9 cellular contexts compared by ENCODE assay signal in genomic region chr10:101780818-101781654, GRCh38. TPM values are rescaled to one million over a fixed set of nuclear protein-coding genes. Genes with fewer than 3 reads are reported as not detected.
DNase-seq lines count a peak whose midpoint lies in the region; ATAC-seq and TF ChIP-seq lines count a peak whose summit lies in the region.
"Had no signal": no experiment of that assay in that cellular context is flagged by ENCODE, and none has a peak within 500 bp of the region (broad histone marks: within the 10 kb centered on the region; RNA-seq: fewer than 3 reads in every experiment).

No MANE protein-coding gene starts in this region.

- no peaks in the 10 kb centered on the region for H3K9me3 ChIP-seq in HCT116 (ENCODE audit: control insufficient read depth in 1 of 2, insufficient read depth in 1 of 2, low read depth in 1 of 2, low read length in 2 of 2)

- H3K4me1 Mint-ChIP-seq in natural killer cell: peaks cover 52 to 62% of the 10 kb centered on the region in 2 donors

- no peaks in the 10 kb centered on the region for H3K9me2 ChIP-seq in HCT116 (ENCODE audit: insufficient read depth)

- POLR2A ChIA-PET in HCT116 (lab: Charles Lee): interaction anchor here (0.6 to 1.6 kb wide), 2 partner anchors 124 to 178 kb away, joined by 3 to 10 read pairs; no protein-coding TSS in a partner anchor

- H3K79me2 ChIP-seq in HCT116 (ENCODE audit: insufficient read depth, low read length): peaks cover 47% of the 10 kb centered on the region

- ATAC-seq in HCT116 (peak; percentile 66), natural killer cell (peak; percentile 59 to 75 (median 66)), HG02970 (IDR thresholded peaks at IDR 0.05; ENCODE audit: low FRiP score, unreplicated experiment) (no peak)

- peaks cover 3% of the 10 kb centered on the region; the same call in 1 of the 2 replicates for H4K20me1 ChIP-seq in HCT116 (ENCODE audit: insufficient read depth)

- TF ChIP-seq RAD21 in HCT116 (IDR thresholded peaks at IDR 0.05; ENCODE audit: low read depth): no peak

- peak overlapping the region; percentile 94 for H3K4me2 ChIP-seq in HCT116 (ENCODE audit: low read length)

- peak overlapping the region; percentile 68 for H3K4me3 Mint-ChIP-seq in natural killer cell

- CTCF ChIA-PET in HCT116 (lab: Charles Lee): interaction anchor here (0.5 to 5.8 kb wide), 44 partner anchors 9 to 725 kb away, joined by 3 to 220 read pairs (median 4); partner anchors contain the start of genes DPCD, FBXL15, FBXW4 and OGA

- peak overlapping the region; percentile 66 for H3K27ac ChIP-seq in HCT116 (ENCODE audit: low read depth, low read length)

- no peaks in the 10 kb centered on the region for H3K27me3 ChIP-seq in HCT116 (ENCODE audit: insufficient read depth, low read length)

- H3K4me3 ChIP-seq in HCT116 (replicated peaks in 1 of 2; ENCODE audit: low read depth in 1 of 2, low read length in 2 of 2): peak overlapping the region; percentile 74 to 90
- H3K4me3 ChIP-seq in epithelial cell of proximal tubule (ENCODE audit: low read depth, low read length): no peak overlapping the region

- RAD21 ChIA-PET in HCT116 (lab: Charles Lee; ENCODE audit: low non-redundant PET in 1 of 2, low total read pairs in 2 of 2, uncharacterized antibody in 2 of 2, unreplicated experiment in 2 of 2): interaction anchor here (0.7 to 2.3 kb wide), 7 partner anchors 179 to 567 kb away, joined by 3 to 21 read pairs (median 7); no protein-coding TSS in a partner anchor

- H3K36me3 Mint-ChIP-seq in natural killer cell: peaks cover 9% of the 10 kb centered on the region

- H3K36me3 ChIP-seq in HCT116 (ENCODE audit: control insufficient read depth in 1 of 2, insufficient read depth in 2 of 2, low read length in 2 of 2): peaks cover 8 to 31% of the 10 kb centered on the region in 2 experiments; a peak in 3 of 4 replicates

- H3K9ac ChIP-seq in HCT116 (ENCODE audit: low read length): peak overlapping the region; percentile 91

- DNase-seq in CMK (ENCODE audit: low read depth) (peak; percentile 49), HCT116 (ENCODE audit: low read depth, low spot score) (peak; percentile 55), NOMO-1 (lab: John Stamatoyannopoulos, UW; ENCODE audit: unreplicated experiment in 2 of 2) (peak; percentile 49 to 67), epithelial cell of proximal tubule (ENCODE audit: low read depth) (no peak), natural killer cell (peak; percentile 62)
- peak; percentile 26 for DNase-seq in activated CD8-positive, alpha-beta memory T cell treated with anti-CD3 and anti-CD28 coated beads, Interleukin-2, amount 50 U/mL, for 24 hours (ENCODE audit: extremely low read depth)
- peak; percentile 64 for DNase-seq in stimulated activated naive CD4-positive, alpha-beta T cell treated with Interleukin-2 at 50 U/mL for 16 hours (lab: John Stamatoyannopoulos, UW)

- peak in 2 of 3 experiments; percentile 99; a peak in 4 of 6 replicates for TF ChIP-seq CTCF in HCT116 (IDR thresholded peaks at IDR 0.05 in 2 of 3, conservative IDR thresholded peaks at IDR 0.05 in 1 of 3; ENCODE audit: borderline replicate concordance in 1 of 3, insufficient read depth in 1 of 3, low read depth in 2 of 3, low read length in 2 of 3)
- peak; percentile 97 for TF ChIP-seq CTCF in epithelial cell of proximal tubule (conservative IDR thresholded peaks at IDR 0.05; ENCODE audit: low read depth, low read length)
- TF ChIP-seq CTCF in natural killer cell (IDR thresholded peaks at IDR 0.05): peak; percentile 86

- peaks cover 19 to 45% of the 10 kb centered on the region in 2 experiments for H3K4me1 ChIP-seq in HCT116 (ENCODE audit: control insufficient read depth in 1 of 2, insufficient read depth in 2 of 2, low read length in 2 of 2)

- H2AFZ ChIP-seq in HCT116 (ENCODE audit: low read depth, low read length, poor library complexity, severe bottlenecking): no peak overlapping the region

- TF ChIP-seq POLR2A in HCT116 (IDR thresholded peaks at IDR 0.05; ENCODE audit: borderline replicate concordance, extremely low read depth, insufficient read depth, insufficient read length): no peak

- intact Hi-C loops in HCT116 (cut with micrococcal nuclease) (loop anchor here (1.0 to 5.0 kb wide), 7 partner anchors 36 to 620 kb away; partner anchors contain the start of genes DPCD, OGA and POLL), natural killer cell (cut with micrococcal nuclease) (loop anchor here (2.0 to 5.0 kb wide), 2 partner anchors 178 to 291 kb away; no protein-coding TSS in a partner anchor)

- H3K27me3 Mint-ChIP-seq in natural killer cell (ENCODE audit: low read depth in 2 of 2): peaks cover 23 to 25% of the 10 kb centered on the region in 2 donors

- H3K9me3 Mint-ChIP-seq in natural killer cell: no peaks in the 10 kb centered on the region
- H3K9me3 Mint-ChIP-seq: dendritic cell treated with granulocyte-macrophage colony-stimulating factor and Interleukin-4, amounts not matched to agents 40 ng/mL and 50 ng/mL, for 4 days had no signal

- no peak overlapping the region for H3K27ac Mint-ChIP-seq in natural killer cell
- H3K27ac Mint-ChIP-seq: dendritic cell treated with granulocyte-macrophage colony-stimulating factor and Interleukin-4, amounts not matched to agents 40 ng/mL and 50 ng/mL, for 4 days had no signal

- BruUV-seq in HCT116 (replicated peaks; lab: Mats Ljungman, UMichigan): no TSS peak

TF ChIP-seq in HCT116, 20 proteins besides CTCF, POLR2A, EP300 and RAD21 (continues in another document):
- TF ChIP-seq CEBPB (IDR thresholded peaks at IDR 0.05; ENCODE audit: low read depth) (no peak), TCF7L2 (IDR thresholded peaks at IDR 0.05; ENCODE audit: borderline replicate concordance, extremely low read depth, insufficient read depth, insufficient read length) (no peak), SRF (IDR thresholded peaks at IDR 0.05; ENCODE audit: low read depth) (no peak), ZBTB33 (IDR thresholded peaks at IDR 0.05; ENCODE audit: extremely low read depth, insufficient replicate concordance, low read length) (no peak), JUND (IDR thresholded peaks at IDR 0.05) (no peak), REST (IDR thresholded peaks at IDR 0.05; ENCODE audit: low read depth) (no peak), EZH2 (IDR thresholded peaks at IDR 0.05) (no peak), SIN3A (IDR thresholded peaks at IDR 0.05; ENCODE audit: low read depth) (no peak), MAX (IDR thresholded peaks at IDR 0.05) (no peak), ZNF274 (IDR thresholded peaks at IDR 0.05; ENCODE audit: low read depth, low read length) (no peak)
- TF ChIP-seq, protein P1, sequence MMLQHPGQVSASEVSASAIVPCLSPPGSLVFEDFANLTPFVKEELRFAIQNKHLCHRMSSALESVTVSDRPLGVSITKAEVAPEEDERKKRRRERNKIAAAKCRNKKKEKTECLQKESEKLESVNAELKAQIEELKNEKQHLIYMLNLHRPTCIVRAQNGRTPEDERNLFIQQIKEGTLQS (IDR thresholded peaks at IDR 0.05): no peak

RNA-seq across cellular contexts. Expression of gene NPM3, which starts 2.2 kb away (rescaled TPM):
- total RNA-seq in HCT116 (2021; ENCODE audit: unreplicated experiment) (267 TPM), epithelial cell of proximal tubule (118 and 159 TPM in 2 replicates), natural killer cell (1 to 10 TPM; 8.2 to 9.0 (median 8.5) TPM)
- polyA plus RNA-seq in HCT116 (2012): 244 and 258 TPM in 2 replicates

RNA-seq across cellular contexts. Expression of gene FGF8, which starts 5.1 kb away (rescaled TPM):
- total RNA-seq in HCT116 (2021; ENCODE audit: unreplicated experiment): 2.7 TPM
- 1.6 and 1.9 TPM in 2 replicates for polyA plus RNA-seq in HCT116 (2012)
- total RNA-seq in epithelial cell of proximal tubule: not detected in 2 replicates
- not detected for total RNA-seq in natural killer cell

RNA-seq across cellular contexts. Expression of gene OGA, which starts 37.2 kb away (rescaled TPM):
- total RNA-seq in HCT116 (2021; ENCODE audit: unreplicated experiment) (127 TPM), epithelial cell of proximal tubule (39.8 and 48.4 TPM in 2 replicates), natural killer cell (100 to 1,000 TPM; 427 to 488 (median 481) TPM)
- polyA plus RNA-seq in HCT116 (2012): 62.7 and 71.3 TPM in 2 replicates

Comparison
In these comparisons a context has a peak if more than half of its experiments do, and no peak if none do; other contexts are left out.
1. RNA of gene NPM3, which starts 2.2 kb away (total RNA-seq): 267 TPM in HCT116 (single experiment) and 118 to 159 TPM in epithelial cell of proximal tubule; 8.2 to 9.0 TPM in natural killer cell; every median in the first group is over 10 times any median in the second.
2. Peak in every context shown above with its lines, with median percentiles within 50 percentile points of each other: CTCF ChIP-seq.